ENCODE assay signal across 2 cellular contexts in genomic region chr22:25760294-25760693, GRCh38.
A peak's percentile ranks its signal among the peaks of the same experiment; 100 is the strongest.
TF ChIP-seq lines count a peak whose summit lies in the region.

No MANE protein-coding gene starts in this region.

TF ChIP-seq in IMR-90, 13 proteins besides CTCF, POLR2A, EP300 and RAD21:
- no peak for TF ChIP-seq RFX5 (IDR thresholded peaks at IDR 0.05; ENCODE audit: low read depth, low read length)
- no peak for TF ChIP-seq RCOR1 (IDR thresholded peaks at IDR 0.05; ENCODE audit: insufficient replicate concordance, low read length)
- no peak for TF ChIP-seq MXI1 (IDR thresholded peaks at IDR 0.05; ENCODE audit: borderline replicate concordance, low read depth, low read length)
- TF ChIP-seq MAZ (IDR thresholded peaks at IDR 0.05; ENCODE audit: borderline replicate concordance, low read depth, low read length): no peak
TF ChIP-seq in IMR-90: peak in this region for 0.

TF ChIP-seq in endothelial cell of umbilical vein, 7 proteins besides CTCF, POLR2A, EP300 and RAD21:
- TF ChIP-seq POLR2AphosphoS5 (IDR thresholded peaks at IDR 0.05; ENCODE audit: insufficient read depth, low read depth, low read length) (peak; percentile 7), MYC (IDR thresholded peaks at IDR 0.05; ENCODE audit: low read depth, low read length) (no peak), FOS (IDR thresholded peaks at IDR 0.05; ENCODE audit: borderline replicate concordance, insufficient read depth, low read length) (peak; percentile 22)
TF ChIP-seq in endothelial cell of umbilical vein: peak in this region for 2.
